ENCODE assay signal across 18 cellular contexts in the genomic region with DNA sequence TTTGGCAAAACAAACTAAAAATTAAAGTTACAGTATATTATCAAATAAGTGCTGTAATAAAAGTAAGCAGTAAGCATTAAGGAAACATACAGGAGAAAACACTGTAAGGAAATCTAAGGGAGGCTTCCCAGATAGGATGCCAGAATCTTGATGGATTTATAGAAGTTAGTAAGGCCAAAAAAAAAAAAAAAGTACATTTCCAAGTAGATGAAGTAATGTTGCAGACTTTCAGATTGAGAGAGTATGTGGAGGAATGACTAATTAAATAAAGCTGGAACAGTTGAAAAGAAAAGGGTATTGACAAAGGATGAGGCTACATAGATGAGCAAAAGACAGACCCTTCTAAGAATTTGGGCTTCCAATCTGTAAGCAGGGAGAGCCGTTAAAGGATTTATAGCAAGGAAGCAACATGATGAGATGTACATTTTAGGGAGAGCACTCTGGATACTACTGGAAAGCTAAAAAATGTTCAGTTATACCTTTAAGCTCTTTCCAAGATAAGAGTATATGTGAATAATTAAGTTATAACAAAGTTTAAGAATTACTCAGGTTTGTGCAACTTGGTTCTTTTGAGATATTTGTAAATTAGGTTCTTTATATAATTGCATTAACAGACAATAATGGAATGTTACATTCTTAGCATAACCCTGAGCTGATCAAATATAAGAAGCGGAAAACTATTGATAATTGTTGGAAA.
DNase-seq lines count a peak whose midpoint lies in the region; ATAC-seq, FAIRE-seq and TF ChIP-seq lines count a peak whose summit lies in the region.
"Had no signal": no experiment of that assay in that cellular context is flagged by ENCODE, and none has a peak within 500 bp of the region (broad histone marks: within the 10 kb centered on the region; RNA-seq: fewer than 3 reads in every experiment).

No MANE protein-coding gene starts in this region.

- TF ChIP-seq EP300 in tibial nerve (IDR thresholded peaks at IDR 0.05) (no peak), gastroesophageal sphincter (IDR thresholded peaks at IDR 0.05) (no peak)

- WGBS in GM23248 (ENCODE audit: low coverage in 1 of 2, low lambda C conversion rate in 2 of 2, missing lambda C conversion rate in 2 of 2), 2 experiments, result 75 to 80% methylated on average over 2 of the region's 2 CpGs
- WGBS in tibial nerve, 2 donors, result 78 to 82% methylated on average over 2 of the region's 2 CpGs
- WGBS in gastroesophageal sphincter (ENCODE audit: low coverage in 1 of 2), 2 donors, result 81 to 83% methylated on average over 2 of the region's 2 CpGs

- intact Hi-C loops in CD4-positive, alpha-beta T cell (cut with DNase I, micrococcal nuclease), result no loop called here
- intact Hi-C loops in natural killer cell (cut with micrococcal nuclease), result no loop called here

- no peak overlapping the region for H3K27ac ChIP-seq in CD4-positive, alpha-beta T cell (ENCODE audit: low read depth, low read length)
- no peak overlapping the region for H3K27ac ChIP-seq in GM23248
- no peak overlapping the region for H3K27ac ChIP-seq in astrocyte (ENCODE audit: low read depth, low read length)
- H3K27ac ChIP-seq in tibial nerve, result no peak overlapping the region
- H3K27ac ChIP-seq in gastroesophageal sphincter, result no peak overlapping the region
- H3K27ac ChIP-seq: C4-2B, heart right ventricle, prostate gland, SJCRH30, stomach, vagina had no signal

- no peak for ATAC-seq in CD4-positive, alpha-beta T cell (ENCODE audit: poor library complexity)
- ATAC-seq in natural killer cell, result no peak
- no peak for ATAC-seq in gastroesophageal sphincter
- ATAC-seq: heart right ventricle, mucosa of descending colon had no signal

- H4K20me1 ChIP-seq in GM23248 (ENCODE audit: insufficient read depth) (no peaks in the 10 kb centered on the region; the same call in 1 of the 2 replicates), astrocyte (ENCODE audit: insufficient read depth, low read length) (no peaks in the 10 kb centered on the region)

- H3K27ac Mint-ChIP-seq in CD4-positive, alpha-beta T cell, result peak overlapping the region; percentile 9
- no peak overlapping the region for H3K27ac Mint-ChIP-seq in astrocyte (ENCODE audit: unreplicated experiment)
- H3K27ac Mint-ChIP-seq in natural killer cell, result peak overlapping the region; percentile 50 to 69

- DNase-seq in CD4-positive, alpha-beta T cell, result no peak
- DNase-seq in GM23248 (peak; percentile 49), astrocyte (ENCODE audit: low read depth) (peak; percentile 19), natural killer cell (no peak), DMS153 (lab: John Stamatoyannopoulos, UW) (no peak), tibial nerve (ENCODE audit: low spot score in 2 of 2) (no peak)
- DNase-seq: activated CD4-positive, alpha-beta T cell treated with anti-CD3 and anti-CD28 coated beads, Interleukin-2, amount 50 U/mL, for 48 hours; heart right ventricle; mucosa of descending colon; NCI-H146; SJCRH30; stomach had no signal

- TF ChIP-seq POLR2A in tibial nerve (IDR thresholded peaks at IDR 0.05) (no peak), gastroesophageal sphincter (IDR thresholded peaks at IDR 0.05) (no peak)

- H3K4me2 ChIP-seq in GM23248 (ENCODE audit: unreplicated experiment) (no peak overlapping the region), astrocyte (ENCODE audit: low read length) (no peak overlapping the region)

- no peaks in the 10 kb centered on the region for H3K27me3 ChIP-seq in CD4-positive, alpha-beta T cell (ENCODE audit: control insufficient read depth, insufficient read depth, low read length)
- H3K27me3 ChIP-seq in GM23248 (replicated peaks; ENCODE audit: insufficient read depth), result no peaks in the 10 kb centered on the region
- no peaks in the 10 kb centered on the region for H3K27me3 ChIP-seq in astrocyte (ENCODE audit: insufficient read depth, low read length)
- no peaks in the 10 kb centered on the region for H3K27me3 ChIP-seq in tibial nerve
- H3K27me3 ChIP-seq in gastroesophageal sphincter, result no peaks in the 10 kb centered on the region
- H3K27me3 ChIP-seq: heart right ventricle, SJCRH30, stomach, vagina had no signal

- peaks cover 61% of the 10 kb centered on the region for H3K36me3 Mint-ChIP-seq in CD4-positive, alpha-beta T cell (ENCODE audit: low read depth)
- H3K36me3 Mint-ChIP-seq in astrocyte (ENCODE audit: low read depth, unreplicated experiment), result peaks cover 3% of the 10 kb centered on the region
- H3K36me3 Mint-ChIP-seq in natural killer cell, result no peaks in the 10 kb centered on the region

- H2AFZ ChIP-seq in GM23248 (no peak overlapping the region), astrocyte (ENCODE audit: low read depth, low read length) (no peak overlapping the region)

- POLR2A ChIA-PET in CD4-positive, alpha-beta T cell (lab: Charles Lee), result no interaction called here

- no peak overlapping the region for H3K9ac ChIP-seq in GM23248
- no peak overlapping the region for H3K9ac ChIP-seq in astrocyte (ENCODE audit: low read length)

- H3K4me1 ChIP-seq in GM23248 (ENCODE audit: insufficient read depth) (peaks cover 9% of the 10 kb centered on the region; the same call in 1 of the 2 replicates), astrocyte (ENCODE audit: insufficient read depth, low read length) (no peaks in the 10 kb centered on the region), tibial nerve (no peaks in the 10 kb centered on the region), gastroesophageal sphincter (peaks cover 0 to 2% (median 0%) of the 10 kb centered on the region in 3 donors)
- H3K4me1 ChIP-seq: prostate gland, SJCRH30, stomach had no signal

- H3K4me1 Mint-ChIP-seq in CD4-positive, alpha-beta T cell (ENCODE audit: low read depth), result peaks cover 36% of the 10 kb centered on the region
- H3K4me1 Mint-ChIP-seq in astrocyte (ENCODE audit: low read depth, unreplicated experiment), result peaks cover 2% of the 10 kb centered on the region
- peaks cover 20 to 35% of the 10 kb centered on the region in 2 donors for H3K4me1 Mint-ChIP-seq in natural killer cell

- H3K9me3 ChIP-seq in CD4-positive, alpha-beta T cell (ENCODE audit: control insufficient read depth, low read length), result no peaks in the 10 kb centered on the region
- H3K9me3 ChIP-seq in GM23248 (ENCODE audit: low read depth) (no peaks in the 10 kb centered on the region), astrocyte (ENCODE audit: insufficient read depth, low read depth, low read length) (no peaks in the 10 kb centered on the region), tibial nerve (no peaks in the 10 kb centered on the region), gastroesophageal sphincter (no peaks in the 10 kb centered on the region)
- H3K9me3 ChIP-seq: heart right ventricle, mucosa of descending colon, prostate gland, SJCRH30, stomach, vagina had no signal

- no peak overlapping the region for H3K4me3 Mint-ChIP-seq in CD4-positive, alpha-beta T cell
- H3K4me3 Mint-ChIP-seq in astrocyte (ENCODE audit: unreplicated experiment), result no peak overlapping the region
- H3K4me3 Mint-ChIP-seq in natural killer cell, result no peak overlapping the region

- peak; percentile 17 for FAIRE-seq in astrocyte (lab: Jason Lieb, UNC)
- FAIRE-seq: colon, keratinocyte had no signal

- H3K36me3 ChIP-seq in GM23248 (ENCODE audit: low read depth) (peaks cover 13% of the 10 kb centered on the region), astrocyte (ENCODE audit: insufficient read depth, low read length) (peaks cover 17% of the 10 kb centered on the region), tibial nerve (peaks cover 0 to 12% (median 0%) of the 10 kb centered on the region in 3 donors), gastroesophageal sphincter (peaks cover 0 to 18% of the 10 kb centered on the region in 2 donors)
- H3K36me3 ChIP-seq: prostate gland, SJCRH30, vagina had no signal

- CTCF ChIA-PET in CD4-positive, alpha-beta T cell (lab: Charles Lee), result interaction anchor here (1.3 kb wide), 1 partner anchor 119 kb away, joined by 4 read pairs; the partner anchor contains the start of gene USP15

- H3K79me2 ChIP-seq in GM23248 (ENCODE audit: insufficient read depth) (peaks cover 56% of the 10 kb centered on the region), astrocyte (ENCODE audit: insufficient read depth, low read length) (no peaks in the 10 kb centered on the region)

- no peaks in the 10 kb centered on the region for H3K9me2 ChIP-seq in GM23248 (ENCODE audit: insufficient read depth)

- no peak overlapping the region for H3K4me3 ChIP-seq in GM23248
- H3K4me3 ChIP-seq in astrocyte (ENCODE audit: insufficient read depth, low read depth, low read length), result no peak overlapping the region
- no peak overlapping the region for H3K4me3 ChIP-seq in tibial nerve
- no peak overlapping the region for H3K4me3 ChIP-seq in gastroesophageal sphincter
- H3K4me3 ChIP-seq: heart right ventricle, mucosa of descending colon, prostate gland, SJCRH30, stomach, vagina had no signal

- H3F3A ChIP-seq in GM23248 (ENCODE audit: insufficient read depth), result no peaks in the 10 kb centered on the region

- H3K27me3 Mint-ChIP-seq in CD4-positive, alpha-beta T cell, result no peaks in the 10 kb centered on the region
- no peaks in the 10 kb centered on the region for H3K27me3 Mint-ChIP-seq in astrocyte (ENCODE audit: low read depth, unreplicated experiment)
- H3K27me3 Mint-ChIP-seq in natural killer cell (ENCODE audit: low read depth in 2 of 2), result no peaks in the 10 kb centered on the region

- H3K9me3 Mint-ChIP-seq in CD4-positive, alpha-beta T cell, result no peaks in the 10 kb centered on the region
- H3K9me3 Mint-ChIP-seq in astrocyte (ENCODE audit: unreplicated experiment) (no peaks in the 10 kb centered on the region), natural killer cell (no peaks in the 10 kb centered on the region)

- no peak for TF ChIP-seq CTCF in CD4-positive, alpha-beta T cell (IDR thresholded peaks at IDR 0.05)
- TF ChIP-seq CTCF in astrocyte (IDR thresholded peaks at IDR 0.05; ENCODE audit: insufficient read depth, low read depth, low read length) (no peak), natural killer cell (IDR thresholded peaks at IDR 0.05) (no peak), tibial nerve (IDR thresholded peaks at IDR 0.05) (no peak), gastroesophageal sphincter (IDR thresholded peaks at IDR 0.05) (no peak)

- in situ Hi-C loops in GM23248 (cut with MboI), result no loop called here

Comparison
In these comparisons a context has a peak if more than half of its experiments do, and no peak if none do; other contexts are left out.
1. DNase-seq: peak in GM23248 (single experiment) and astrocyte (single experiment); none in CD4-positive, alpha-beta T cell (0 of 10), natural killer cell (single experiment), DMS153 (single experiment) and tibial nerve (0 of 2).